7 cellular contexts compared by ENCODE assay signal in genomic region chr1:83423366-83423765, GRCh38.
A peak's percentile ranks its signal among the peaks of the same experiment; 100 is the strongest.
DNase-seq lines count a peak whose midpoint lies in the region; ATAC-seq, FAIRE-seq and TF ChIP-seq lines count a peak whose summit lies in the region.
"Not testable (repeated sequence)": the region's sequence is repeated elsewhere in the genome, so short reads cannot be mapped to it uniquely, and the experiment has no call there.

No MANE protein-coding gene starts in this region.

- not testable (repeated sequence) for H3K36me3 ChIP-seq in H1 (ENCODE audit: control insufficient read depth in 2 of 4, insufficient read depth in 4 of 4, low read length in 3 of 4)

- intact Hi-C loops in activated CD4-positive, alpha-beta T cell treated with anti-CD3 and anti-CD28 coated beads for 36 hours (cut with DNase I, micrococcal nuclease): not testable (repeated sequence)

- peak; percentile 66 for ATAC-seq in activated CD4-positive, alpha-beta T cell treated with anti-CD3 and anti-CD28 coated beads for 36 hours
- ATAC-seq in activated T-cell treated with anti-CD3 and anti-CD28 coated beads, Interleukin-2, amount 50 U/mL, for 72 hours (replicated peaks in 1 of 2): peak; percentile 87 to 90
- ATAC-seq in activated naive CD8-positive, alpha-beta T cell treated with anti-CD3 and anti-CD28 coated beads, Interleukin-2, amount 10 ng/mL, durations not matched to agents 7 days and 5 days (ENCODE audit: low read depth): peak; percentile 47
- peak; percentile 43 for ATAC-seq in stimulated activated effector memory CD8-positive, alpha-beta T cell treated with anti-CD3 and anti-CD28 coated beads, Interleukin-12 subunit alpha, Interleukin-12 subunit beta, amount 100 ng/mL, for 72 hours

- WGBS in H1 (ENCODE audit: extremely low coverage in 1 of 2, insufficient coverage in 1 of 2, insufficient read length in 1 of 2, insufficient replicate concordance in 2 of 2, low coverage in 1 of 2, low lambda C conversion rate in 2 of 2, missing lambda C conversion rate in 1 of 2), 2 experiments: 96% methylated on average over 5 of the region's 6 CpGs; no CpG with 5 or more reads in 1 of the 2 experiments

- TF ChIP-seq RAD21 in H1 (IDR thresholded peaks at IDR 0.05 in 1 of 2, conservative IDR thresholded peaks at IDR 0.05 in 1 of 2; ENCODE audit: low read depth in 2 of 2, low read length in 2 of 2): not testable (repeated sequence)

- FAIRE-seq in GM12892 (lab: Jason Lieb, UNC) (peak; percentile 89), H1 (lab: Jason Lieb, UNC) (peak; percentile 28)

- H3K9me3 Mint-ChIP-seq in activated CD4-positive, alpha-beta T cell treated with anti-CD3 and anti-CD28 coated beads for 36 hours (ENCODE audit: low read depth); activated naive CD8-positive, alpha-beta T cell treated with anti-CD3 and anti-CD28 coated beads, Interleukin-2, amount 10 ng/mL, durations not matched to agents 7 days and 5 days; stimulated activated effector memory CD8-positive, alpha-beta T cell treated with anti-CD3 and anti-CD28 coated beads, Interleukin-12 subunit alpha, Interleukin-12 subunit beta, amount 100 ng/mL, for 72 hours: not testable (repeated sequence)
- H3K9me3 Mint-ChIP-seq in activated T-cell treated with anti-CD3 and anti-CD28 coated beads, Interleukin-2, amount 50 U/mL, for 72 hours: peaks cover 0 to 11% of the 10 kb centered on the region in 2 donors

- not testable (repeated sequence) for H2AFZ ChIP-seq in H1 (ENCODE audit: low read length)

- not testable (repeated sequence) for H3K4me2 ChIP-seq in H1 (ENCODE audit: insufficient read depth in 1 of 2, low read depth in 2 of 2, low read length in 2 of 2)

- POLR2A ChIA-PET in activated CD4-positive, alpha-beta T cell treated with anti-CD3 and anti-CD28 coated beads for 36 hours (lab: Charles Lee); activated naive CD8-positive, alpha-beta T cell treated with anti-CD3 and anti-CD28 coated beads, Interleukin-2, amount 10 ng/mL, durations not matched to agents 7 days and 5 days (lab: Charles Lee); H1 (lab: Charles Lee; ENCODE audit: partially characterized antibody): not testable (repeated sequence)

- H2BK12ac ChIP-seq in H1 (ENCODE audit: low read depth, low read length): not testable (repeated sequence)

- not testable (repeated sequence) for H2BK120ac ChIP-seq in H1 (replicated peaks; ENCODE audit: low read depth, low read length)

- not testable (repeated sequence) for H3K4me1 ChIP-seq in H1 (replicated peaks in 1 of 4; ENCODE audit: control insufficient read depth in 3 of 4, insufficient read depth in 4 of 4, low read length in 3 of 4)

- not testable (repeated sequence) for H3K23ac ChIP-seq in H1 (ENCODE audit: insufficient read length)

- H3K4me3 Mint-ChIP-seq in activated CD4-positive, alpha-beta T cell treated with anti-CD3 and anti-CD28 coated beads for 36 hours; activated T-cell treated with anti-CD3 and anti-CD28 coated beads, Interleukin-2, amount 50 U/mL, for 72 hours; activated naive CD8-positive, alpha-beta T cell treated with anti-CD3 and anti-CD28 coated beads, Interleukin-2, amount 10 ng/mL, durations not matched to agents 7 days and 5 days; stimulated activated effector memory CD8-positive, alpha-beta T cell treated with anti-CD3 and anti-CD28 coated beads, Interleukin-12 subunit alpha, Interleukin-12 subunit beta, amount 100 ng/mL, for 72 hours: not testable (repeated sequence)

- H3K4me3 ChIP-seq in H1 (ENCODE audit: extremely low read depth in 1 of 4, insufficient read depth in 2 of 4, low read depth in 3 of 4, low read length in 4 of 4): not testable (repeated sequence)

- not testable (repeated sequence) for TF ChIP-seq CTCF in H1 (IDR thresholded peaks at IDR 0.05; ENCODE audit: control extremely low read depth in 1 of 3, insufficient read depth in 1 of 3, low read depth in 1 of 3, low read length in 3 of 3)

- H4K8ac ChIP-seq in H1 (ENCODE audit: extremely low read depth, insufficient read depth, low read length): not testable (repeated sequence)

- DNase-seq in GM12892 (ENCODE audit: insufficient read length); activated CD4-positive, alpha-beta T cell treated with anti-CD3 and anti-CD28 coated beads for 36 hours; activated T-cell treated with anti-CD3 and anti-CD28 coated beads, Interleukin-2, amount 50 U/mL, for 72 hours; activated naive CD8-positive, alpha-beta T cell treated with anti-CD3 and anti-CD28 coated beads, Interleukin-2, amount 10 ng/mL, durations not matched to agents 7 days and 5 days; H1 (ENCODE audit: low read depth in 1 of 2, low spot score in 2 of 2); stimulated activated effector memory CD8-positive, alpha-beta T cell treated with anti-CD3 and anti-CD28 coated beads, Interleukin-12 subunit alpha, Interleukin-12 subunit beta, amount 100 ng/mL, for 72 hours (ENCODE audit: low spot score in 2 of 2): not testable (repeated sequence)
- peak; percentile 45 for DNase-seq in NCI-H146 treated with DMSO at 0.1 percent for 48 hours (lab: John Stamatoyannopoulos, UW; ENCODE audit: unreplicated experiment)

- H3K14ac ChIP-seq in H1 (ENCODE audit: insufficient read length): not testable (repeated sequence)

- not testable (repeated sequence) for H3K9ac ChIP-seq in H1 (replicated peaks in 1 of 4; ENCODE audit: extremely low read depth in 1 of 4, low read depth in 3 of 4, low read length in 3 of 4)

- H4K20me1 ChIP-seq in H1 (replicated peaks in 1 of 2; ENCODE audit: control insufficient read depth in 1 of 2, insufficient read depth in 2 of 2, low read length in 2 of 2): not testable (repeated sequence)

- H3K56ac ChIP-seq in H1 (replicated peaks; ENCODE audit: insufficient read length, low read depth, low read length): not testable (repeated sequence)

- not testable (repeated sequence) for H3K4me1 Mint-ChIP-seq in activated CD4-positive, alpha-beta T cell treated with anti-CD3 and anti-CD28 coated beads for 36 hours; activated naive CD8-positive, alpha-beta T cell treated with anti-CD3 and anti-CD28 coated beads, Interleukin-2, amount 10 ng/mL, durations not matched to agents 7 days and 5 days; stimulated activated effector memory CD8-positive, alpha-beta T cell treated with anti-CD3 and anti-CD28 coated beads, Interleukin-12 subunit alpha, Interleukin-12 subunit beta, amount 100 ng/mL, for 72 hours
- peaks cover 17% of the 10 kb centered on the region for H3K4me1 Mint-ChIP-seq in activated T-cell treated with anti-CD3 and anti-CD28 coated beads, Interleukin-2, amount 50 U/mL, for 72 hours (ENCODE audit: low read depth)

- not testable (repeated sequence) for H4K91ac ChIP-seq in H1 (replicated peaks; ENCODE audit: insufficient read length, low read length)

- CTCF ChIA-PET in activated CD4-positive, alpha-beta T cell treated with anti-CD3 and anti-CD28 coated beads for 36 hours (lab: Charles Lee); H1 (lab: Charles Lee; ENCODE audit: partially characterized antibody): not testable (repeated sequence)

- H3K79me2 ChIP-seq in H1 (ENCODE audit: control insufficient read depth in 1 of 2, insufficient read depth in 2 of 2, low read length in 2 of 2): not testable (repeated sequence)

- TF ChIP-seq POLR2A in GM12892 (IDR thresholded peaks at IDR 0.05; ENCODE audit: low read depth, low read length); H1 (IDR thresholded peaks at IDR 0.05; ENCODE audit: control extremely low read depth in 1 of 2, low read depth in 2 of 2, low read length in 2 of 2): not testable (repeated sequence)

- H2BK20ac ChIP-seq in H1 (ENCODE audit: low read length): not testable (repeated sequence)

- H3K79me1 ChIP-seq in H1 (ENCODE audit: low read depth, low read length): not testable (repeated sequence)

- not testable (repeated sequence) for H2BK15ac ChIP-seq in H1 (ENCODE audit: low read length)

- H3K4ac ChIP-seq in H1 (replicated peaks; ENCODE audit: insufficient read length, low read depth, low read length): not testable (repeated sequence)

- not testable (repeated sequence) for H3K27ac Mint-ChIP-seq in activated CD4-positive, alpha-beta T cell treated with anti-CD3 and anti-CD28 coated beads for 36 hours; activated T-cell treated with anti-CD3 and anti-CD28 coated beads, Interleukin-2, amount 50 U/mL, for 72 hours; activated naive CD8-positive, alpha-beta T cell treated with anti-CD3 and anti-CD28 coated beads, Interleukin-2, amount 10 ng/mL, durations not matched to agents 7 days and 5 days; stimulated activated effector memory CD8-positive, alpha-beta T cell treated with anti-CD3 and anti-CD28 coated beads, Interleukin-12 subunit alpha, Interleukin-12 subunit beta, amount 100 ng/mL, for 72 hours

- H3K36me3 Mint-ChIP-seq in activated CD4-positive, alpha-beta T cell treated with anti-CD3 and anti-CD28 coated beads for 36 hours (ENCODE audit: low read depth); activated T-cell treated with anti-CD3 and anti-CD28 coated beads, Interleukin-2, amount 50 U/mL, for 72 hours (ENCODE audit: insufficient read depth in 2 of 2); activated naive CD8-positive, alpha-beta T cell treated with anti-CD3 and anti-CD28 coated beads, Interleukin-2, amount 10 ng/mL, durations not matched to agents 7 days and 5 days; stimulated activated effector memory CD8-positive, alpha-beta T cell treated with anti-CD3 and anti-CD28 coated beads, Interleukin-12 subunit alpha, Interleukin-12 subunit beta, amount 100 ng/mL, for 72 hours: not testable (repeated sequence)

- not testable (repeated sequence) for H2AK5ac ChIP-seq in H1 (ENCODE audit: low read depth, low read length)

- not testable (repeated sequence) for TF ChIP-seq EP300 in H1 (IDR thresholded peaks at IDR 0.05; ENCODE audit: borderline replicate concordance in 1 of 2, low read depth in 2 of 2, low read length in 2 of 2)

- not testable (repeated sequence) for H3K18ac ChIP-seq in H1 (ENCODE audit: extremely low read depth, low read length)

- H3K9me3 ChIP-seq in H1 (ENCODE audit: insufficient read depth in 2 of 2, low read depth in 1 of 2, low read length in 1 of 2): not testable (repeated sequence)

- not testable (repeated sequence) for H4K5ac ChIP-seq in H1 (ENCODE audit: insufficient read length, low read depth, low read length)

- not testable (repeated sequence) for H3K27me3 Mint-ChIP-seq in activated CD4-positive, alpha-beta T cell treated with anti-CD3 and anti-CD28 coated beads for 36 hours; activated T-cell treated with anti-CD3 and anti-CD28 coated beads, Interleukin-2, amount 50 U/mL, for 72 hours (ENCODE audit: low read depth); activated naive CD8-positive, alpha-beta T cell treated with anti-CD3 and anti-CD28 coated beads, Interleukin-2, amount 10 ng/mL, durations not matched to agents 7 days and 5 days

- H3K27me3 ChIP-seq in H1 (replicated peaks in 1 of 4; ENCODE audit: control insufficient read depth in 3 of 4, extremely low read depth in 1 of 4, insufficient read depth in 3 of 4, low read length in 3 of 4): not testable (repeated sequence)

- not testable (repeated sequence) for H3K27ac ChIP-seq in H1 (ENCODE audit: low read depth, low read length)

- H2BK5ac ChIP-seq in H1 (ENCODE audit: low read depth, low read length): not testable (repeated sequence)

- not testable (repeated sequence) for H3K23me2 ChIP-seq in H1 (ENCODE audit: low read depth, low read length)
